Comparison of ENCODE assay signal across 18 cellular contexts in genomic region chr13:24348797-24349515, GRCh38. TPM values are rescaled to one million over a fixed set of nuclear protein-coding genes. Genes with fewer than 3 reads are reported as not detected.
DNase-seq lines count a peak whose midpoint lies in the region; ATAC-seq and TF ChIP-seq lines count a peak whose summit lies in the region.
"Had no signal": no experiment of that assay in that cellular context is flagged by ENCODE, and none has a peak within 500 bp of the region (broad histone marks: within the 10 kb centered on the region; RNA-seq: fewer than 3 reads in every experiment).

No MANE protein-coding gene starts in this region.

- TF ChIP-seq POLR2A in vagina (IDR thresholded peaks at IDR 0.05) = no peak

- H3K36me3 ChIP-seq in muscle layer of duodenum (ENCODE audit: control insufficient read depth in 1 of 2, insufficient read depth in 2 of 2, low read length in 2 of 2) (no peaks in the 10 kb centered on the region), vagina (no peaks in the 10 kb centered on the region)
- H3K36me3 ChIP-seq: adrenal gland, right atrium auricular region had no signal

- DNase-seq in DMS53 (lab: John Stamatoyannopoulos, UW) (peak; percentile 91), NCI-H2081 treated with DMSO at 0.1 percent for 48 hours (lab: John Stamatoyannopoulos, UW) (peak; percentile 11), epithelial cell of esophagus (ENCODE audit: low read depth) (peak; percentile 83), foreskin melanocyte (no peak), vagina (ENCODE audit: extremely low spot score in 2 of 2) (no peak)
- DNase-seq: activated CD4-positive, alpha-beta T cell treated with anti-CD3 and anti-CD28 coated beads for 36 hours; adrenal gland; AML-193; naive B cell; NCI-H1694 treated with DMSO at 0.1 percent for 48 hours; stimulated activated CD4-positive, alpha-beta T cell treated with anti-CD3 and anti-CD28 coated beads, Interleukin-4, amount 100 ng/mL, for 4 hours; stimulated activated naive CD4-positive, alpha-beta T cell; SW 1271 had no signal

- H3K4me1 ChIP-seq in muscle layer of duodenum (ENCODE audit: control insufficient read depth in 1 of 2, insufficient read depth in 2 of 2, low read length in 2 of 2) (no peaks in the 10 kb centered on the region), vagina (no peaks in the 10 kb centered on the region)
- H3K4me1 ChIP-seq: adrenal gland, right atrium auricular region had no signal

- no peak for ATAC-seq in HG03469 (IDR thresholded peaks at IDR 0.05; ENCODE audit: unreplicated experiment)
- ATAC-seq in GM18909 (IDR thresholded peaks at IDR 0.05; ENCODE audit: poor library complexity, unreplicated experiment) = no peak
- ATAC-seq: activated CD4-positive, alpha-beta T cell treated with anti-CD3 and anti-CD28 coated beads for 36 hours had no signal

- TF ChIP-seq CTCF in epithelial cell of esophagus (IDR thresholded peaks at IDR 0.05; ENCODE audit: insufficient read depth, low read depth, low read length, missing control alignments) (no peak), vagina (IDR thresholded peaks at IDR 0.05) (no peak)

- H3K9me3 ChIP-seq in muscle layer of duodenum (ENCODE audit: control insufficient read depth in 1 of 2, low read length in 2 of 2) (no peaks in the 10 kb centered on the region), vagina (no peaks in the 10 kb centered on the region)
- H3K9me3 ChIP-seq: adrenal gland, right atrium auricular region had no signal

- H3K27ac ChIP-seq in muscle layer of duodenum (ENCODE audit: low read length) (peak overlapping the region; percentile 81), vagina (no peak overlapping the region)
- H3K27ac ChIP-seq: adrenal gland, right atrium auricular region had no signal

- H3K27me3 ChIP-seq in muscle layer of duodenum (ENCODE audit: low read depth, low read length) (no peaks in the 10 kb centered on the region), vagina (no peaks in the 10 kb centered on the region)
- H3K27me3 ChIP-seq: adrenal gland, right atrium auricular region had no signal

- intact Hi-C loops in vagina (cut with DNase I) = no loop called here

- H3K4me3 ChIP-seq in epithelial cell of esophagus (ENCODE audit: low read length) (no peak overlapping the region), muscle layer of duodenum (ENCODE audit: low read depth in 1 of 2, low read length in 2 of 2) (no peak overlapping the region), vagina (no peak overlapping the region)
- H3K4me3 ChIP-seq: adrenal gland, right atrium auricular region had no signal

RNA-seq across cellular contexts. Expression of gene C1QTNF9, which starts 39.6 kb away (rescaled TPM):
- not detected for total RNA-seq in vagina
- total RNA-seq: activated CD4-positive, alpha-beta T cell treated with anti-CD3 and anti-CD28 coated beads for 36 hours; OCI-LY7 had no signal

Comparison
In these comparisons a context has a peak if more than half of its experiments do, and no peak if none do; other contexts are left out.
1. DNase-seq: peak in DMS53 (single experiment), NCI-H2081 treated with DMSO at 0.1 percent for 48 hours (single experiment) and epithelial cell of esophagus (single experiment); none in foreskin melanocyte (single experiment) and vagina (0 of 2).